10 cellular contexts compared by ENCODE assay signal in genomic region chr9:129611302-129611800, GRCh38. TPM values are rescaled to one million over a fixed set of nuclear protein-coding genes. Genes with fewer than 3 reads are reported as not detected.
DNase-seq lines count a peak whose midpoint lies in the region; ATAC-seq, FAIRE-seq and TF ChIP-seq lines count a peak whose summit lies in the region.
"Had no signal": no experiment of that assay in that cellular context is flagged by ENCODE, and none has a peak within 500 bp of the region (broad histone marks: within the 10 kb centered on the region; RNA-seq: fewer than 3 reads in every experiment).

No MANE protein-coding gene starts in this region.

- DNase-seq in activated T-cell treated with anti-CD3 and anti-CD28 coated beads, Interleukin-2, amount 50 U/mL, for 24 hours: no peak
- no peak for DNase-seq in activated T-cell treated with anti-CD3 and anti-CD28 coated beads, Interleukin-2, amount 50 U/mL, for 48 hours
- DNase-seq in WERI-Rb-1 (no peak), keratinocyte (ENCODE audit: low read depth, low spot score) (no peak), HK-2 (ENCODE audit: unreplicated experiment) (no peak)
- DNase-seq in stimulated activated naive B cell treated with anti-CD40 and anti-IgM and Interleukin-4, amounts not matched to agents 10 μg/mL and 1 μg/mL and 100 μg/mL, for 72 hours: no peak
- DNase-seq in stimulated activated naive CD4-positive, alpha-beta T cell (lab: John Stamatoyannopoulos, UW): no peak

- H3K9me3 ChIP-seq in WERI-Rb-1 (ENCODE audit: severe bottlenecking): no peaks in the 10 kb centered on the region
- H3K9me3 ChIP-seq in keratinocyte (ENCODE audit: control insufficient read depth, low read depth, low read length): no peaks in the 10 kb centered on the region
- H3K9me3 ChIP-seq: BE2C had no signal

- H3K79me2 ChIP-seq in keratinocyte (ENCODE audit: control insufficient read depth, insufficient read depth, low read length): no peaks in the 10 kb centered on the region

- H3K4me3 Mint-ChIP-seq in activated T-cell treated with anti-CD3 and anti-CD28 coated beads, Interleukin-2, amount 50 U/mL, for 24 hours: peak overlapping the region; percentile 67
- peak overlapping the region; percentile 82 to 85 for H3K4me3 Mint-ChIP-seq in stimulated activated naive B cell treated with anti-CD40 and anti-IgM and Interleukin-4, amounts not matched to agents 10 μg/mL and 1 μg/mL and 100 μg/mL, for 72 hours

- peak overlapping the region; percentile 70 for H2AFZ ChIP-seq in keratinocyte (ENCODE audit: control insufficient read depth, low read length)

- H3K4me3 ChIP-seq in WERI-Rb-1 (ENCODE audit: low read depth, low read length) (peak overlapping the region; percentile 30; the same call in 1 of the 2 replicates), keratinocyte (ENCODE audit: control insufficient read depth in 2 of 3, extremely low read depth in 1 of 3, insufficient read depth in 2 of 3, low read depth in 1 of 3, low read length in 3 of 3) (peak overlapping the region in 1 of 3 experiments; percentile 80)

- H3K27ac Mint-ChIP-seq in activated T-cell treated with anti-CD3 and anti-CD28 coated beads, Interleukin-2, amount 50 U/mL, for 24 hours: peak overlapping the region; percentile 71
- no peak overlapping the region for H3K27ac Mint-ChIP-seq in stimulated activated naive B cell treated with anti-CD40 and anti-IgM and Interleukin-4, amounts not matched to agents 10 μg/mL and 1 μg/mL and 100 μg/mL, for 72 hours

- ATAC-seq in stimulated activated naive B cell treated with anti-CD40 and anti-IgM and Interleukin-4, amounts not matched to agents 10 μg/mL and 1 μg/mL and 100 μg/mL, for 72 hours (replicated peaks): no peak
- no peak for ATAC-seq in GM21825 (IDR thresholded peaks at IDR 0.05; ENCODE audit: unreplicated experiment)

- TF ChIP-seq CTCF in WERI-Rb-1 (IDR thresholded peaks at IDR 0.05; ENCODE audit: low read depth, low read length): no peak
- no peak for TF ChIP-seq CTCF in keratinocyte (optimal IDR thresholded peaks at IDR 0.05 in 1 of 3, IDR thresholded peaks at IDR 0.05 in 1 of 3, conservative IDR thresholded peaks at IDR 0.05 in 1 of 3; ENCODE audit: extremely low read depth in 1 of 3, insufficient read depth in 2 of 3, low read length in 3 of 3)

- H3K36me3 ChIP-seq in WERI-Rb-1 (no peaks in the 10 kb centered on the region), keratinocyte (ENCODE audit: control insufficient read depth in 2 of 2, extremely low read depth in 1 of 2, insufficient read depth in 2 of 2, low read length in 2 of 2) (no peaks in the 10 kb centered on the region)
- H3K36me3 ChIP-seq: BE2C had no signal

- H3K9me3 Mint-ChIP-seq in activated T-cell treated with anti-CD3 and anti-CD28 coated beads, Interleukin-2, amount 50 U/mL, for 24 hours: no peaks in the 10 kb centered on the region
- no peaks in the 10 kb centered on the region for H3K9me3 Mint-ChIP-seq in stimulated activated naive B cell treated with anti-CD40 and anti-IgM and Interleukin-4, amounts not matched to agents 10 μg/mL and 1 μg/mL and 100 μg/mL, for 72 hours

- peaks cover 29% of the 10 kb centered on the region for H3K4me1 Mint-ChIP-seq in activated T-cell treated with anti-CD3 and anti-CD28 coated beads, Interleukin-2, amount 50 U/mL, for 24 hours (ENCODE audit: low read depth)
- peaks cover 19 to 41% of the 10 kb centered on the region in 2 donors for H3K4me1 Mint-ChIP-seq in stimulated activated naive B cell treated with anti-CD40 and anti-IgM and Interleukin-4, amounts not matched to agents 10 μg/mL and 1 μg/mL and 100 μg/mL, for 72 hours

- peak overlapping the region; percentile 68 for H3K9ac ChIP-seq in keratinocyte (ENCODE audit: control insufficient read depth, extremely low read depth, insufficient read depth, low read length)

- H4K20me1 ChIP-seq in keratinocyte (ENCODE audit: control insufficient read depth, extremely low read depth, insufficient read depth, low read length): no peaks in the 10 kb centered on the region

- H3K36me3 Mint-ChIP-seq in activated T-cell treated with anti-CD3 and anti-CD28 coated beads, Interleukin-2, amount 50 U/mL, for 24 hours (ENCODE audit: low read depth): no peaks in the 10 kb centered on the region
- no peaks in the 10 kb centered on the region for H3K36me3 Mint-ChIP-seq in stimulated activated naive B cell treated with anti-CD40 and anti-IgM and Interleukin-4, amounts not matched to agents 10 μg/mL and 1 μg/mL and 100 μg/mL, for 72 hours
- H3K36me3 Mint-ChIP-seq: activated naive CD8-positive, alpha-beta T cell had no signal

- H3K4me1 ChIP-seq in keratinocyte (ENCODE audit: control insufficient read depth, extremely low read depth, insufficient read depth, low read length): peaks cover 17% of the 10 kb centered on the region

- no peak overlapping the region for H3K27ac ChIP-seq in WERI-Rb-1
- no peak overlapping the region for H3K27ac ChIP-seq in keratinocyte (ENCODE audit: control insufficient read depth, insufficient read depth, low read length)

- no peaks in the 10 kb centered on the region for H3K9me1 ChIP-seq in keratinocyte (ENCODE audit: control insufficient read depth, extremely low read depth, insufficient read depth, low read length)

- no peaks in the 10 kb centered on the region for H3K27me3 ChIP-seq in WERI-Rb-1 (ENCODE audit: insufficient read depth, low read depth, severe bottlenecking)
- H3K27me3 ChIP-seq in keratinocyte (ENCODE audit: control insufficient read depth, extremely low read depth, insufficient read depth, low read length): no peaks in the 10 kb centered on the region
- H3K27me3 ChIP-seq: BE2C had no signal

- dilution Hi-C loops in keratinocyte (cut with MboI; ENCODE audit: extremely low pct_ligation_motif_present, low sequenced_read_pairs): loop anchor here (25.0 kb wide), 1 partner anchor 449 kb away; no protein-coding TSS in a partner anchor

- H3K4me2 ChIP-seq in keratinocyte (ENCODE audit: control insufficient read depth, extremely low read depth, insufficient read depth, low read depth, low read length): peak overlapping the region; percentile 100

- FAIRE-seq in keratinocyte (lab: Jason Lieb, UNC): no peak

- peaks cover 2% of the 10 kb centered on the region for H3K27me3 Mint-ChIP-seq in activated T-cell treated with anti-CD3 and anti-CD28 coated beads, Interleukin-2, amount 50 U/mL, for 24 hours
- peaks cover 4 to 6% of the 10 kb centered on the region in 2 donors for H3K27me3 Mint-ChIP-seq in stimulated activated naive B cell treated with anti-CD40 and anti-IgM and Interleukin-4, amounts not matched to agents 10 μg/mL and 1 μg/mL and 100 μg/mL, for 72 hours
- H3K27me3 Mint-ChIP-seq: activated naive CD8-positive, alpha-beta T cell had no signal

RNA-seq across cellular contexts. Expression of gene C9orf50, which starts 9.6 kb away (rescaled TPM):
- not detected in 3 replicates for polyA plus RNA-seq in keratinocyte
- not detected for polyA plus RNA-seq in keratinocyte (2011; ENCODE audit: low read depth)
- polyA plus RNA-seq in keratinocyte (2011; cell fraction: cytosol; rRNA removed): not detected in 2 replicates
- polyA plus RNA-seq in keratinocyte (2011; cell fraction: nucleus; rRNA removed): not detected in 2 replicates
- polyA plus RNA-seq in keratinocyte (2012; ENCODE audit: low replicate concordance): not detected in 2 replicates
- not detected in 3 replicates for polyA minus RNA-seq in keratinocyte
- polyA minus RNA-seq in keratinocyte (2011; cell fraction: cytosol; rRNA and poly(A)+ RNA removed): not detected
- polyA minus RNA-seq in keratinocyte (2011; cell fraction: nucleus; rRNA and poly(A)+ RNA removed): not detected in 2 replicates

RNA-seq across cellular contexts. Expression of gene NTMT1, which starts 14.6 kb away (rescaled TPM):
- polyA plus RNA-seq in keratinocyte: 46.0 to 50.2 TPM (median 48.2 TPM) in 3 replicates
- polyA plus RNA-seq in keratinocyte (2011; ENCODE audit: low read depth): 24.6 TPM
- polyA plus RNA-seq in keratinocyte (2011; cell fraction: cytosol; rRNA removed): 23.5 and 36.4 TPM in 2 replicates
- polyA plus RNA-seq in keratinocyte (2011; cell fraction: nucleus; rRNA removed): 22.0 and 23.8 TPM in 2 replicates
- polyA plus RNA-seq in keratinocyte (2012; ENCODE audit: low replicate concordance): 30.8 and 52.5 TPM in 2 replicates
- polyA minus RNA-seq in keratinocyte: 20.3 to 35.7 TPM (median 22.6 TPM) in 3 replicates
- 24.0 TPM for polyA minus RNA-seq in keratinocyte (2011; cell fraction: cytosol; rRNA and poly(A)+ RNA removed)
- 7.8 and 9.3 TPM in 2 replicates for polyA minus RNA-seq in keratinocyte (2011; cell fraction: nucleus; rRNA and poly(A)+ RNA removed)

RNA-seq across cellular contexts. Expression of gene ASB6, which starts 30.6 kb away (rescaled TPM):
- polyA plus RNA-seq in keratinocyte: 16.3 to 23.8 TPM (median 23.7 TPM) in 3 replicates
- polyA plus RNA-seq in keratinocyte (2011; ENCODE audit: low read depth): 4.8 TPM
- polyA plus RNA-seq in keratinocyte (2011; cell fraction: cytosol; rRNA removed): 14.1 and 23.7 TPM in 2 replicates
- polyA plus RNA-seq in keratinocyte (2011; cell fraction: nucleus; rRNA removed): 34.6 and 40.3 TPM in 2 replicates
- 14.0 and 19.5 TPM in 2 replicates for polyA plus RNA-seq in keratinocyte (2012; ENCODE audit: low replicate concordance)
- 8.5 to 19.0 TPM (median 12.4 TPM) in 3 replicates for polyA minus RNA-seq in keratinocyte
- 21.7 TPM for polyA minus RNA-seq in keratinocyte (2011; cell fraction: cytosol; rRNA and poly(A)+ RNA removed)
- 14.7 and 15.3 TPM in 2 replicates for polyA minus RNA-seq in keratinocyte (2011; cell fraction: nucleus; rRNA and poly(A)+ RNA removed)

RNA-seq across cellular contexts. Expression of gene PRRX2, which starts 54.1 kb away (rescaled TPM):
- polyA plus RNA-seq in keratinocyte: 0.06 to 0.19 TPM in 2 of 3 replicates, not detected in the other
- not detected for polyA plus RNA-seq in keratinocyte (2011; ENCODE audit: low read depth)
- polyA plus RNA-seq in keratinocyte (2011; cell fraction: cytosol; rRNA removed): 0.05 and 0.14 TPM in 2 replicates
- polyA plus RNA-seq in keratinocyte (2011; cell fraction: nucleus; rRNA removed): not detected in 2 replicates
- polyA plus RNA-seq in keratinocyte (2012; ENCODE audit: low replicate concordance): not detected in 2 replicates
- not detected in 3 replicates for polyA minus RNA-seq in keratinocyte
- polyA minus RNA-seq in keratinocyte (2011; cell fraction: cytosol; rRNA and poly(A)+ RNA removed): not detected
- not detected in 2 replicates for polyA minus RNA-seq in keratinocyte (2011; cell fraction: nucleus; rRNA and poly(A)+ RNA removed)
